In genomic region chr3:156674911-156675743, GRCh38 we compare ENCODE assay signal across 8 cellular contexts. TPM values are rescaled to one million over a fixed set of nuclear protein-coding genes. Genes with fewer than 3 reads are reported as not detected.
A peak's percentile ranks its signal among the peaks of the same experiment; 100 is the strongest.
DNase-seq lines count a peak whose midpoint lies in the region; ATAC-seq and TF ChIP-seq lines count a peak whose summit lies in the region.

No MANE protein-coding gene starts in this region.

- H3K36me3 ChIP-seq in BLaER1 treated with 17β-estradiol and CSF1 and Interleukin-3, amounts not matched to agents 10 nM and 100 nM, result peaks cover 23 to 28% (median 24%) of the 10 kb centered on the region in 11 experiments
- H3K36me3 ChIP-seq in HEK293 (ENCODE audit: control insufficient read depth in 2 of 2, insufficient read depth in 1 of 2, low read length in 2 of 2), result peaks cover 0 to 21% of the 10 kb centered on the region in 2 experiments; a peak in 1 of 3 replicates
- peaks cover 16% of the 10 kb centered on the region for H3K36me3 ChIP-seq in SJCRH30
- H3K36me3 ChIP-seq in urinary bladder (ENCODE audit: insufficient read depth), result no peaks in the 10 kb centered on the region

- H3K9ac ChIP-seq in BLaER1 treated with 17β-estradiol and CSF1 and Interleukin-3, amounts not matched to agents 10 nM and 100 nM, result peak overlapping the region; percentile 82 to 96 (median 90)

- peaks cover 20 to 40% (median 28%) of the 10 kb centered on the region in 10 experiments for H3K4me1 ChIP-seq in BLaER1 treated with 17β-estradiol and CSF1 and Interleukin-3, amounts not matched to agents 10 nM and 100 nM
- H3K4me1 ChIP-seq in HEK293 (ENCODE audit: control insufficient read depth, insufficient read depth, low read length), result 0 out of 2 replicates have a peak, but pooled peaks cover 5% of the 10 kb centered on the region
- H3K4me1 ChIP-seq in SJCRH30, result no peaks in the 10 kb centered on the region; the same call in 1 of the 2 replicates
- no peaks in the 10 kb centered on the region for H3K4me1 ChIP-seq in urinary bladder (ENCODE audit: insufficient read depth)

- H3K4me3 Mint-ChIP-seq in activated naive CD8-positive, alpha-beta T cell treated with anti-CD3 and anti-CD28 coated beads for 36 hours, result peak overlapping the region; percentile 94
- H3K4me3 Mint-ChIP-seq in osteocyte (ENCODE audit: unreplicated experiment), result peak overlapping the region; percentile 87

- under 1% methylated on average over 84 of the region's 84 CpGs for WGBS in urinary bladder

- H3K27me3 Mint-ChIP-seq in activated naive CD8-positive, alpha-beta T cell treated with anti-CD3 and anti-CD28 coated beads for 36 hours, result no peaks in the 10 kb centered on the region
- H3K27me3 Mint-ChIP-seq in osteocyte (ENCODE audit: unreplicated experiment), result no peaks in the 10 kb centered on the region

- peaks cover 31% of the 10 kb centered on the region for H3K36me3 Mint-ChIP-seq in activated naive CD8-positive, alpha-beta T cell treated with anti-CD3 and anti-CD28 coated beads for 36 hours
- peaks cover 37% of the 10 kb centered on the region for H3K36me3 Mint-ChIP-seq in osteocyte (ENCODE audit: unreplicated experiment)

- no peaks in the 10 kb centered on the region for H3K27me3 ChIP-seq in BLaER1 treated with 17β-estradiol and CSF1 and Interleukin-3, amounts not matched to agents 10 nM and 100 nM
- H3K27me3 ChIP-seq in SJCRH30, result no peaks in the 10 kb centered on the region

- peak overlapping the region; percentile 90 for H3K27ac Mint-ChIP-seq in activated naive CD8-positive, alpha-beta T cell treated with anti-CD3 and anti-CD28 coated beads for 36 hours
- peak overlapping the region; percentile 93 for H3K27ac Mint-ChIP-seq in osteocyte (ENCODE audit: unreplicated experiment)

- H3K27ac ChIP-seq in BLaER1 treated with 17β-estradiol and CSF1 and Interleukin-3, amounts not matched to agents 10 nM and 100 nM, result peak overlapping the region; percentile 78 to 94 (median 83)
- peak overlapping the region; percentile 85 for H3K27ac ChIP-seq in HEK293 (ENCODE audit: extremely low read depth, low read depth, low read length)
- peak overlapping the region; percentile 75 for H3K27ac ChIP-seq in SJCRH30
- H3K27ac ChIP-seq in urinary bladder (ENCODE audit: low read depth), result peak overlapping the region; percentile 97

- CTCF ChIA-PET in HEK293 (lab: Yijun Ruan, JAX), result interaction anchor here (0.6 to 2.2 kb wide), 10 partner anchors 15 to 464 kb away, joined by 3 to 13 read pairs (median 3); partner anchors contain the start of gene SSR3

- TF ChIP-seq CTCF in HEK293 (tag by site-specific recombination; IDR thresholded peaks at IDR 0.05), result peak; percentile 64; the same call in 1 of the 2 replicates
- peak; percentile 63 for TF ChIP-seq CTCF in osteocyte (IDR thresholded peaks at IDR 0.05)

- peaks cover 0 to 55% (median 44%) of the 10 kb centered on the region in 11 experiments; a peak in 17 of 22 replicates for H4K20me1 ChIP-seq in BLaER1 treated with 17β-estradiol and CSF1 and Interleukin-3, amounts not matched to agents 10 nM and 100 nM

- POLR2A ChIA-PET in HEK293 (lab: Yijun Ruan, JAX), result interaction anchor here (0.7 to 4.3 kb wide), 6 partner anchors 8 to 666 kb away, joined by 3 to 27 read pairs (median 5); partner anchors contain the start of gene SSR3

- H3K9me3 ChIP-seq in BLaER1 treated with 17β-estradiol and CSF1 and Interleukin-3, amounts not matched to agents 10 nM and 100 nM (replicated peaks in 1 of 11), result no peaks in the 10 kb centered on the region
- H3K9me3 ChIP-seq in HEK293 (ENCODE audit: control insufficient read depth, insufficient read depth, low read depth, low read length), result no peaks in the 10 kb centered on the region
- H3K9me3 ChIP-seq in SJCRH30 (replicated peaks), result no peaks in the 10 kb centered on the region

- intact Hi-C loops in Right ventricle myocardium superior (cut with DNase I), result loop anchor here (2.0 to 5.0 kb wide), 4 partner anchors 128 to 462 kb away; no protein-coding TSS in a partner anchor

- H3K4me3 ChIP-seq in BLaER1 treated with 17β-estradiol and CSF1 and Interleukin-3, amounts not matched to agents 10 nM and 100 nM, result peak overlapping the region; percentile 73 to 96 (median 88)
- H3K4me3 ChIP-seq in HEK293 (ENCODE audit: low read depth, low read length), result peak overlapping the region; percentile 85
- H3K4me3 ChIP-seq in SJCRH30, result peak overlapping the region; percentile 68
- H3K4me3 ChIP-seq in urinary bladder (ENCODE audit: low read depth, low read length), result peak overlapping the region; percentile 94

- H3K4me2 ChIP-seq in BLaER1 treated with 17β-estradiol and CSF1 and Interleukin-3, amounts not matched to agents 10 nM and 100 nM, result peak overlapping the region; percentile 76 to 94 (median 89)

- H3K4me1 Mint-ChIP-seq in activated naive CD8-positive, alpha-beta T cell treated with anti-CD3 and anti-CD28 coated beads for 36 hours, result peaks cover 40% of the 10 kb centered on the region
- H3K4me1 Mint-ChIP-seq in osteocyte (ENCODE audit: unreplicated experiment), result peaks cover 32% of the 10 kb centered on the region

- DNase-seq in SJCRH30 (peak; percentile 70 to 79), Right ventricle myocardium superior (peak; percentile 82), osteocyte (ENCODE audit: extremely low spot score, unreplicated experiment) (peak; percentile 87)
- peak; percentile 63 for DNase-seq in activated naive CD8-positive, alpha-beta T cell treated with anti-CD3 and anti-CD28 coated beads for 36 hours

- peaks cover 2% of the 10 kb centered on the region for H3K9me3 Mint-ChIP-seq in activated naive CD8-positive, alpha-beta T cell treated with anti-CD3 and anti-CD28 coated beads for 36 hours
- no peaks in the 10 kb centered on the region for H3K9me3 Mint-ChIP-seq in osteocyte (ENCODE audit: unreplicated experiment)

- peak; percentile 43 for ATAC-seq in Right ventricle myocardium superior (ENCODE audit: poor library complexity)
- ATAC-seq in HG02885 (IDR thresholded peaks at IDR 0.05; ENCODE audit: poor library complexity, unreplicated experiment), result no peak

TF ChIP-seq in HEK293, 187 proteins besides CTCF, POLR2A, EP300 and RAD21 (continues in another document):
- TF ChIP-seq RBAK (tag by site-specific recombination; IDR thresholded peaks at IDR 0.05) (no peak), KLF9 (tag by site-specific recombination; IDR thresholded peaks at IDR 0.05; ENCODE audit: low read depth) (peak; percentile 35; the same call in 1 of the 2 replicates), ZNF350 (tag by site-specific recombination; IDR thresholded peaks at IDR 0.05) (no peak), ZNF292 (tag by site-specific recombination; IDR thresholded peaks at IDR 0.05; ENCODE audit: borderline replicate concordance, low read depth) (no peak), MYNN (tag by site-specific recombination; IDR thresholded peaks at IDR 0.05; ENCODE audit: borderline replicate concordance) (no peak), ZSCAN30 (tag by site-specific recombination; IDR thresholded peaks at IDR 0.05) (peak; percentile 43; the same call in 1 of the 2 replicates), ZNF16 (tag by site-specific recombination; IDR thresholded peaks at IDR 0.05; ENCODE audit: low read depth) (no peak), ZBTB8A (tag by site-specific recombination; IDR thresholded peaks at IDR 0.05) (peak; percentile 92), SP2 (tag by site-specific recombination; IDR thresholded peaks at IDR 0.05) (peak; percentile 67), ZBTB17 (tag by site-specific recombination; IDR thresholded peaks at IDR 0.05) (no peak), YY2 (tag by site-specific recombination; IDR thresholded peaks at IDR 0.05) (no peak), ZBTB11 (tag by site-specific recombination; conservative IDR thresholded peaks at IDR 0.05; ENCODE audit: low read depth) (peak; percentile 25; the same call in 1 of the 2 replicates), ATF2 (tag by site-specific recombination; IDR thresholded peaks at IDR 0.05; ENCODE audit: low read depth) (no peak), ZNF19 (tag by site-specific recombination; IDR thresholded peaks at IDR 0.05; ENCODE audit: low read depth) (no peak)

RNA-seq across cellular contexts. Expression of gene TIPARP, which starts 0.7 kb away (rescaled TPM):
- 29.0 and 31.2 TPM in 2 replicates for total RNA-seq in SJCRH30 (2014; rRNA removed; shearing (Covaris generic))
- 10 to 100 TPM; 26.9 to 27.0 TPM for total RNA-seq in activated naive CD8-positive, alpha-beta T cell treated with anti-CD3 and anti-CD28 coated beads for 36 hours
- total RNA-seq in Right ventricle myocardium superior (31.6 TPM), osteocyte (152 and 163 TPM in 2 replicates), urinary bladder (35.5 TPM)
- 26.9 TPM for polyA plus RNA-seq in urinary bladder
